ENCODE assay signal across 8 cellular contexts in the genomic region with DNA sequence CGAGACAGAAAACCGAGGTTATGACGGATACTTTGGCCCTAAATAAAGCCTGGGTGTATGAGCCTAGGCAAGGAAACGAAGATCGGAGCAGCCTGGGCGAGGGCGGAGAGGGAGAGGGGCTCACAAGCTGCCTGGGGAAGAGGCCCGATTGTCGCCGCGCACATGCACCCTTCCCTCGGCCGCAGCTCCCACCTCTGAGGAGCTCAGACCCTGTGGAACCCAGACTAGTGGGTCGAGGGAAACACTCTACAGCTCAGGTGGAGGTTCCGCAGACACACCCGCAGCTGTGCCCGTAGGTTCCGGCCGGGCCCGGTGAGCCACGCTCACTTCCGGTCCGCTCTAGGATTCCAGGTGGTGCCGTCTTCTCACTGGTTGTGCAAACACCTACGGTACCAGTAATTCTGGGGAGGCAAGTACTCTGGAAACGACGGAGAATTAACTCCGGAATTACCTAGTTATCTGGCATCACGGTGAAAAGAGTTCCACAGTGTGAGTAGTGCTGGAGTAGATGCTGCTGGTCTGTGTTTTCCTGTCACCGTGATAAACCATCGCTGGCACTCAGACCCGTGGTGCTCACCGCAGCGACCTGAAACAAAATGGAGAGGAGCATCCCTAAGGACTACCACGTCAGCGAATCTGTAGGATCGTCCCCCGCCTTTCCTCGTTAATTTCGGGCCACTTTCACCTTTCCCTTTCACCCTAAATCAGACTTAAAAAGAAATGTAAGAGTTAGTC.
DNase-seq lines count a peak whose midpoint lies in the region; ATAC-seq and TF ChIP-seq lines count a peak whose summit lies in the region.

No MANE protein-coding gene starts in this region.

- peak; percentile 85 for ATAC-seq in GM21529 (IDR thresholded peaks at IDR 0.05; ENCODE audit: unreplicated experiment)

- H3K4me3 ChIP-seq in LNCaP clone FGC (ENCODE audit: low read depth, low read length), result peak overlapping the region; percentile 91

- H3K4me3 Mint-ChIP-seq in immature natural killer cell, result peak overlapping the region; percentile 76 to 83 (median 77)

- TF ChIP-seq CTCF in LNCaP clone FGC (IDR thresholded peaks at IDR 0.05; ENCODE audit: control insufficient read depth, extremely low read depth, insufficient read depth), result no peak

- H3K27ac Mint-ChIP-seq in immature natural killer cell, result no peak overlapping the region

- peaks cover 26 to 49% (median 47%) of the 10 kb centered on the region in 3 donors for H3K27me3 Mint-ChIP-seq in immature natural killer cell (ENCODE audit: low read depth in 3 of 3)

- H3K36me3 Mint-ChIP-seq in immature natural killer cell, result peaks cover 0 to 13% (median 0%) of the 10 kb centered on the region in 3 donors

- H3K9me3 Mint-ChIP-seq in immature natural killer cell, result peaks cover 3 to 41% (median 15%) of the 10 kb centered on the region in 6 donors

- H3K4me1 Mint-ChIP-seq in immature natural killer cell, result peaks cover 10 to 19% of the 10 kb centered on the region in 2 donors

- DNase-seq in DMS153 (lab: John Stamatoyannopoulos, UW) (peak; percentile 76), LNCaP clone FGC (ENCODE audit: low read depth) (peak; percentile 75), T-helper 2 cell (peak in 4 of 5 experiments; percentile 7 to 67 (median 34)), astrocyte of the hippocampus (ENCODE audit: low read depth, low spot score) (peak; percentile 89), immature natural killer cell (peak; percentile 2 to 17 (median 11)), GOT3 (lab: John Stamatoyannopoulos, UW) (no peak)
- DNase-seq in stimulated activated CD4-positive, alpha-beta T cell treated with anti-CD3 and anti-CD28 coated beads, Interleukin-12 subunit alpha, Interleukin-12 subunit beta, amount 100 ng/mL, for 4 hours, result peak; percentile 66
